Comparison of ENCODE assay signal across 16 cellular contexts in genomic region chr11:10911907-10912306, GRCh38. TPM values are rescaled to one million over a fixed set of nuclear protein-coding genes. Genes with fewer than 3 reads are reported as not detected.
DNase-seq lines count a peak whose midpoint lies in the region; ATAC-seq, FAIRE-seq and TF ChIP-seq lines count a peak whose summit lies in the region.
"Had no signal": no experiment of that assay in that cellular context is flagged by ENCODE, and none has a peak within 500 bp of the region (broad histone marks: within the 10 kb centered on the region; RNA-seq: fewer than 3 reads in every experiment).

No MANE protein-coding gene starts in this region.

- H3K9ac ChIP-seq in endothelial cell of umbilical vein (replicated peaks; ENCODE audit: extremely low read depth, insufficient read depth, low read length), result peak overlapping the region; percentile 5

- peaks cover 10% of the 10 kb centered on the region; the same call in 1 of the 2 replicates for H3F3A ChIP-seq in PC-9 (ENCODE audit: insufficient read depth, low read depth)

- DNase-seq in DMS79 treated with DMSO at 0.1 percent for 48 hours (lab: John Stamatoyannopoulos, UW) (peak; percentile 73), endothelial cell of umbilical vein (ENCODE audit: low read depth, low spot score) (peak; percentile 34), mesothelial cell of epicardium (ENCODE audit: low spot score in 2 of 2, unreplicated experiment in 2 of 2) (no peak), middle frontal gyrus (ENCODE audit: extremely low spot score, low spot score) (no peak), PC-9 (no peak)
- DNase-seq: ACHN; Calu3; CD4-positive, alpha-beta T cell; IMR-90; NCI-H446; NCI-H748 treated with DMSO at 0.1 percent for 48 hours; Peyer's patch; SIG-M5 had no signal

- POLR2A ChIA-PET in endothelial cell of umbilical vein (lab: Charles Lee) (interaction anchor here (1.7 kb wide), 1 partner anchor 103 kb away, joined by 13 read pairs; the partner anchor contains the start of gene EIF4G2), PC-9 (lab: Charles Lee; ENCODE audit: unreplicated experiment) (no interaction called here)

- H3K4me3 ChIP-seq in endothelial cell of umbilical vein (replicated peaks in 1 of 3; ENCODE audit: insufficient read depth in 1 of 3, low read depth in 1 of 3, low read length in 3 of 3), result no peak overlapping the region
- no peak overlapping the region for H3K4me3 ChIP-seq in PC-9
- H3K4me3 ChIP-seq: Peyer's patch had no signal

- no peak for ATAC-seq in GM18520 (IDR thresholded peaks at IDR 0.05; ENCODE audit: unreplicated experiment)

- H3K36me3 Mint-ChIP-seq in mesothelial cell of epicardium, result peaks cover 5% of the 10 kb centered on the region

- 0 out of 2 replicates have a peak, but pooled peaks have one; percentile 20 for TF ChIP-seq EP300 in Ishikawa (IDR thresholded peaks at IDR 0.05; ENCODE audit: borderline replicate concordance)

- intact Hi-C loops in endothelial cell of umbilical vein (cut with micrococcal nuclease) (loop anchor here (1.0 to 5.0 kb wide), 4 partner anchors 12 to 104 kb away; partner anchors contain the start of gene EIF4G2), PC-9 (cut with micrococcal nuclease; ENCODE audit: unreplicated experiment) (no loop called here)

- no peaks in the 10 kb centered on the region for H3K27me3 Mint-ChIP-seq in mesothelial cell of epicardium (ENCODE audit: low read depth)

- no peaks in the 10 kb centered on the region for H3K9me3 ChIP-seq in endothelial cell of umbilical vein (replicated peaks; ENCODE audit: control insufficient read depth, insufficient read depth, low read length)
- H3K9me3 ChIP-seq in PC-9 (ENCODE audit: insufficient read depth, low read depth), result no peaks in the 10 kb centered on the region
- H3K9me3 ChIP-seq: Peyer's patch had no signal

- H2AFZ ChIP-seq in endothelial cell of umbilical vein (ENCODE audit: low read depth, low read length) (no peak overlapping the region), PC-9 (no peak overlapping the region)

- peak overlapping the region; percentile 63 for H3K27ac Mint-ChIP-seq in mesothelial cell of epicardium
- H3K27ac Mint-ChIP-seq: B cell; CD4-positive, alpha-beta T cell had no signal

- H3K79me2 ChIP-seq in endothelial cell of umbilical vein (ENCODE audit: control insufficient read depth, insufficient read depth, low read length), result no peaks in the 10 kb centered on the region
- no peaks in the 10 kb centered on the region for H3K79me2 ChIP-seq in PC-9 (ENCODE audit: low read depth)

- no peak for TF ChIP-seq CTCF in endothelial cell of umbilical vein (IDR thresholded peaks at IDR 0.05; ENCODE audit: extremely low read depth in 1 of 2, insufficient read depth in 1 of 2, low read depth in 1 of 2, low read length in 2 of 2)
- TF ChIP-seq CTCF in mesothelial cell of epicardium (IDR thresholded peaks at IDR 0.05; ENCODE audit: unreplicated experiment), result no peak
- no peak for TF ChIP-seq CTCF in PC-9 (conservative IDR thresholded peaks at IDR 0.05)

- H3K4me1 Mint-ChIP-seq in mesothelial cell of epicardium, result peaks cover 39% of the 10 kb centered on the region

- H3K27ac ChIP-seq in endothelial cell of umbilical vein (ENCODE audit: insufficient read depth, low read depth, low read length), result no peak overlapping the region
- no peak overlapping the region for H3K27ac ChIP-seq in PC-9
- H3K27ac ChIP-seq: Peyer's patch had no signal

- H3K9me3 Mint-ChIP-seq in mesothelial cell of epicardium, result peaks cover 6% of the 10 kb centered on the region

- H3K4me3 Mint-ChIP-seq in mesothelial cell of epicardium, result no peak overlapping the region
- H3K4me3 Mint-ChIP-seq: B cell; CD4-positive, alpha-beta T cell had no signal

- no peaks in the 10 kb centered on the region for H3K9me2 ChIP-seq in PC-9 (ENCODE audit: insufficient read depth)

- BruUV-seq in endothelial cell of umbilical vein (replicated peaks; lab: Mats Ljungman, UMichigan) (no TSS peak), PC-9 (replicated peaks; lab: Mats Ljungman, UMichigan) (no TSS peak)

- peaks cover 17% of the 10 kb centered on the region for H3K4me1 ChIP-seq in endothelial cell of umbilical vein (ENCODE audit: control insufficient read depth, extremely low read depth, insufficient read depth, low read length)
- H3K4me1 ChIP-seq in PC-9 (replicated peaks; ENCODE audit: insufficient read depth), result peaks cover 31% of the 10 kb centered on the region
- H3K4me1 ChIP-seq: Peyer's patch had no signal

- peak; percentile 55 for FAIRE-seq in endothelial cell of umbilical vein (lab: Jason Lieb, UNC)

- no peak for TF ChIP-seq RAD21 in Ishikawa (IDR thresholded peaks at IDR 0.05; ENCODE audit: low read depth)

- no peaks in the 10 kb centered on the region for H4K20me1 ChIP-seq in endothelial cell of umbilical vein (replicated peaks; ENCODE audit: control insufficient read depth, extremely low read depth, insufficient read depth, low read length)
- H4K20me1 ChIP-seq in PC-9 (ENCODE audit: insufficient read depth), result no peaks in the 10 kb centered on the region

- no peaks in the 10 kb centered on the region for H3K36me3 ChIP-seq in endothelial cell of umbilical vein (ENCODE audit: control insufficient read depth in 2 of 2, extremely low read depth in 1 of 2, insufficient read depth in 2 of 2, low read length in 2 of 2)
- H3K36me3 ChIP-seq in PC-9 (ENCODE audit: low read depth), result no peaks in the 10 kb centered on the region
- H3K36me3 ChIP-seq: Peyer's patch had no signal

- dilution Hi-C loops in endothelial cell of umbilical vein (cut with MboI; ENCODE audit: extremely low pct_ligation_motif_present, low sequenced_read_pairs), result no loop called here

- no peaks in the 10 kb centered on the region for H3K9me1 ChIP-seq in endothelial cell of umbilical vein (replicated peaks; ENCODE audit: control insufficient read depth, extremely low read depth, insufficient read depth, low read length)

- H3K4me2 ChIP-seq in endothelial cell of umbilical vein (ENCODE audit: insufficient read depth, low read length) (peak overlapping the region; percentile 13), PC-9 (no peak overlapping the region)

- no peak for TF ChIP-seq POLR2A in endothelial cell of umbilical vein (IDR thresholded peaks at IDR 0.05; ENCODE audit: low read depth, low read length)

- CTCF ChIA-PET in endothelial cell of umbilical vein (lab: Charles Lee) (interaction anchor here (0.9 to 4.4 kb wide), 5 partner anchors 10 to 119 kb away, joined by 3 to 19 read pairs (median 4); no protein-coding TSS in a partner anchor), PC-9 (lab: Charles Lee) (no interaction called here)

- H3K27me3 ChIP-seq in endothelial cell of umbilical vein (ENCODE audit: control insufficient read depth in 2 of 2, insufficient read depth in 2 of 2, low read length in 2 of 2), result no peaks in the 10 kb centered on the region
- H3K27me3 ChIP-seq in PC-9 (ENCODE audit: insufficient read depth, low read depth), result no peaks in the 10 kb centered on the region
- H3K27me3 ChIP-seq: Peyer's patch had no signal

TF ChIP-seq in endothelial cell of umbilical vein, 7 proteins besides CTCF, POLR2A, EP300 and RAD21:
- TF ChIP-seq MAX (IDR thresholded peaks at IDR 0.05; ENCODE audit: insufficient read depth, insufficient read length), result no peak
- no peak for TF ChIP-seq POLR2AphosphoS5 (IDR thresholded peaks at IDR 0.05; ENCODE audit: insufficient read depth, low read depth, low read length)
- TF ChIP-seq GATA2 (IDR thresholded peaks at IDR 0.05; ENCODE audit: insufficient read depth, insufficient read length, low read depth, low read length), result no peak
- no peak for TF ChIP-seq JUN (IDR thresholded peaks at IDR 0.05; ENCODE audit: borderline replicate concordance, insufficient read depth, insufficient read length, low read depth)
- TF ChIP-seq FOS (IDR thresholded peaks at IDR 0.05; ENCODE audit: borderline replicate concordance, insufficient read depth, low read length), result no peak
- TF ChIP-seq MYC (IDR thresholded peaks at IDR 0.05; ENCODE audit: low read depth, low read length), result no peak
- TF ChIP-seq EZH2 (IDR thresholded peaks at IDR 0.05; ENCODE audit: borderline replicate concordance, low read depth, low read length, severe bottlenecking), result no peak

RNA-seq across cellular contexts. Expression of gene ZBED5, which starts 54.1 kb away (rescaled TPM):
- total RNA-seq in endothelial cell of umbilical vein (35.7 and 41.2 TPM in 2 replicates), mesothelial cell of epicardium (116 to 120 TPM (median 120 TPM) in 3 replicates), PC-9 (2021) (14.7 and 21.5 TPM in 2 replicates)
- 59.4 and 73.9 TPM in 2 replicates for polyA plus RNA-seq in endothelial cell of umbilical vein
- 44.3 and 46.4 TPM in 2 replicates for polyA plus RNA-seq in endothelial cell of umbilical vein (2011; cell fraction: cytosol; rRNA removed)
- 82.4 and 83.0 TPM in 2 replicates for polyA plus RNA-seq in endothelial cell of umbilical vein (2011; cell fraction: nucleus; rRNA removed)
- 26.2 and 33.8 TPM in 2 replicates for polyA plus RNA-seq in endothelial cell of umbilical vein (2012)
- polyA minus RNA-seq in endothelial cell of umbilical vein, result 280 and 304 TPM in 2 replicates
- 28.3 TPM for polyA minus RNA-seq in endothelial cell of umbilical vein (2011; cell fraction: cytosol; rRNA and poly(A)+ RNA removed)
- polyA minus RNA-seq in endothelial cell of umbilical vein (2011; cell fraction: nucleus; rRNA and poly(A)+ RNA removed), result 86.6 and 118 TPM in 2 replicates

Comparison
In these comparisons a context has a peak if more than half of its experiments do, and no peak if none do; other contexts are left out.
1. DNase-seq: peak in DMS79 treated with DMSO at 0.1 percent for 48 hours (single experiment) and endothelial cell of umbilical vein (single experiment); none in mesothelial cell of epicardium (0 of 2), middle frontal gyrus (single experiment) and PC-9 (0 of 2).